ENCODE assay signal across 8 cellular contexts in the genomic region with DNA sequence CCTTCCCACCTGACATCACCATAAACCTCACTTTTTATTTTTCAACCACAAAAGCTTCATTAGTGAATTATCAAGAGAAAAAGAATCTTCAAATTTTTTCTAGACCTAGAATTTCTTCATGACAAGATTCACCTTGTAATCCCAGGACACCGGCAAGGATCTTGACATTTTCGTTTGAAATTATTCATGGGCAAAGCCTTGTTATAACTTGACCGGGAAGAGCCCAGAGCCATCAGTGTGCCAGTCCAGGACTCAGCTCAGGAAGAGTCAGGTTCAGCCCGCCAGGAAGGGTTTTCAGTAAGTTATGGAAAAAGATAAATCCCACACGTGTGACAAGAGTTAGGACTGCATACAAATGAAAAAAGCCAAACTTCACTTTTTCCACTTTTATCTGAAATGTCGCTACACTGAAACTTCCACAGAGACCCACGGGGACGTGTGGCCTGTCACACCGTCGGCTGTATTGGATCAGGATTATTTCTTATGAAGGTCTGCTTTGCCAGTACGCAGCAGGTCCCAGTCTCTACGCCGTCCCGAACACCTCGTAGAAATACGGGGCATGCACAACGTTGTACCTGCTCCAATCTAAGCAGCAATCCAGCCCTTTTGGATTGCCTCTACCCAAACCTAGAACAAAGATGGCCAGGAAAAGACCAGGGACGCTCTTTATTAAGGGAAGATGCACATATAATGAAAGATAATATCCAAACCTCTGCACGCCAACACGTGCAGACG. TPM values are rescaled to one million over a fixed set of nuclear protein-coding genes. Genes with fewer than 3 reads are reported as not detected.
DNase-seq lines count a peak whose midpoint lies in the region; ATAC-seq and TF ChIP-seq lines count a peak whose summit lies in the region.

No MANE protein-coding gene starts in this region.

- H3K27ac ChIP-seq in ACC112 (ENCODE audit: low read depth, low read length) (peak overlapping the region; percentile 64), muscle layer of duodenum (ENCODE audit: low read length) (peak overlapping the region; percentile 67)

- TF ChIP-seq CTCF in Loucy (conservative IDR thresholded peaks at IDR 0.05; ENCODE audit: low read length), result no peak

- no peaks in the 10 kb centered on the region for H3K27me3 Mint-ChIP-seq in dendritic cell treated with granulocyte-macrophage colony-stimulating factor and Interleukin-4, amounts not matched to agents 40 ng/mL and 50 ng/mL, for 4 days

- H3K27me3 ChIP-seq in ACC112 (ENCODE audit: insufficient read depth, low read length) (no peaks in the 10 kb centered on the region), Loucy (ENCODE audit: insufficient read depth, low read length, poor library complexity, severe bottlenecking) (no peaks in the 10 kb centered on the region), muscle layer of duodenum (ENCODE audit: low read depth, low read length) (no peaks in the 10 kb centered on the region)

- ATAC-seq in HG02973 (IDR thresholded peaks at IDR 0.05; ENCODE audit: unreplicated experiment) (no peak), left lobe of liver (no peak), HG03378 (IDR thresholded peaks at IDR 0.05; ENCODE audit: unreplicated experiment) (no peak)

- peaks cover 61% of the 10 kb centered on the region for H3K4me1 Mint-ChIP-seq in dendritic cell treated with granulocyte-macrophage colony-stimulating factor and Interleukin-4, amounts not matched to agents 40 ng/mL and 50 ng/mL, for 4 days (ENCODE audit: low read depth)

- no peaks in the 10 kb centered on the region for H3K9me3 Mint-ChIP-seq in dendritic cell treated with granulocyte-macrophage colony-stimulating factor and Interleukin-4, amounts not matched to agents 40 ng/mL and 50 ng/mL, for 4 days

- H3K4me2 ChIP-seq in Loucy (ENCODE audit: low read depth, low read length, poor library complexity, severe bottlenecking), result peak overlapping the region; percentile 55

- DNase-seq in left lobe of liver (ENCODE audit: low spot score) (no peak), kidney tubule cell (ENCODE audit: low spot score) (no peak)

- peak overlapping the region; percentile 88 for H3K4me3 Mint-ChIP-seq in dendritic cell treated with granulocyte-macrophage colony-stimulating factor and Interleukin-4, amounts not matched to agents 40 ng/mL and 50 ng/mL, for 4 days

- no peaks in the 10 kb centered on the region for H4K20me1 ChIP-seq in Loucy (ENCODE audit: insufficient read depth, low read length, poor library complexity, severe bottlenecking)

- H3K27ac Mint-ChIP-seq in dendritic cell treated with granulocyte-macrophage colony-stimulating factor and Interleukin-4, amounts not matched to agents 40 ng/mL and 50 ng/mL, for 4 days, result peak overlapping the region; percentile 92

- no peaks in the 10 kb centered on the region for H3F3A ChIP-seq in Loucy (ENCODE audit: low read depth)

- intact Hi-C loops in dendritic cell treated with granulocyte-macrophage colony-stimulating factor and Interleukin-4, amounts not matched to agents 40 ng/mL and 50 ng/mL, for 4 days (cut with micrococcal nuclease), result no loop called here

- H3K36me3 Mint-ChIP-seq in dendritic cell treated with granulocyte-macrophage colony-stimulating factor and Interleukin-4, amounts not matched to agents 40 ng/mL and 50 ng/mL, for 4 days (ENCODE audit: low read depth), result peaks cover 13% of the 10 kb centered on the region

- H3K4me1 ChIP-seq in ACC112 (ENCODE audit: control insufficient read depth, insufficient read depth, low read length, unreplicated experiment) (peaks cover 57% of the 10 kb centered on the region), Loucy (ENCODE audit: insufficient read depth, low read length, poor library complexity, severe bottlenecking) (peaks cover 43% of the 10 kb centered on the region), muscle layer of duodenum (ENCODE audit: control insufficient read depth in 1 of 2, insufficient read depth in 2 of 2, low read length in 2 of 2) (peaks cover 4 to 29% of the 10 kb centered on the region in 2 donors)

- H3K9me2 ChIP-seq in Loucy (replicated peaks; ENCODE audit: low read depth, low read length), result no peaks in the 10 kb centered on the region

- peak overlapping the region; percentile 35 for H2AFZ ChIP-seq in ACC112 (ENCODE audit: low read length, unreplicated experiment)
- peak overlapping the region; percentile 85; the same call in 1 of the 2 replicates for H2AFZ ChIP-seq in Loucy (ENCODE audit: low read length)

- H3K79me2 ChIP-seq in ACC112 (ENCODE audit: control insufficient read depth, insufficient read depth, low read length, unreplicated experiment) (peaks cover 61% of the 10 kb centered on the region), Loucy (ENCODE audit: insufficient read depth, low read length) (no peaks in the 10 kb centered on the region)

- H3K9me3 ChIP-seq in Loucy (ENCODE audit: insufficient read depth, low read depth, low read length) (no peaks in the 10 kb centered on the region), muscle layer of duodenum (ENCODE audit: control insufficient read depth in 1 of 2, low read length in 2 of 2) (no peaks in the 10 kb centered on the region)

- no peak overlapping the region for H3K9ac ChIP-seq in Loucy (ENCODE audit: low read depth, low read length, poor library complexity, severe bottlenecking)

- H3K4me3 ChIP-seq in ACC112 (ENCODE audit: low read depth, low read length) (peak overlapping the region; percentile 91), Loucy (ENCODE audit: low read length, poor library complexity, severe bottlenecking) (peak overlapping the region; percentile 78), muscle layer of duodenum (ENCODE audit: low read depth in 1 of 2, low read length in 2 of 2) (peak overlapping the region; percentile 71 to 88)

- peaks cover 20% of the 10 kb centered on the region; the same call in 1 of the 2 replicates for H3K36me3 ChIP-seq in ACC112 (ENCODE audit: insufficient read depth, low read length)
- H3K36me3 ChIP-seq in Loucy (ENCODE audit: insufficient read depth, low read length), result no peaks in the 10 kb centered on the region
- peaks cover 0 to 5% of the 10 kb centered on the region in 2 donors for H3K36me3 ChIP-seq in muscle layer of duodenum (ENCODE audit: control insufficient read depth in 1 of 2, insufficient read depth in 2 of 2, low read length in 2 of 2)

RNA-seq across cellular contexts. Expression of gene F3, which starts 1.0 kb away (rescaled TPM):
- 2.0 TPM for total RNA-seq in left lobe of liver
